Comparison of ENCODE assay signal across 15 cellular contexts in the genomic region with DNA sequence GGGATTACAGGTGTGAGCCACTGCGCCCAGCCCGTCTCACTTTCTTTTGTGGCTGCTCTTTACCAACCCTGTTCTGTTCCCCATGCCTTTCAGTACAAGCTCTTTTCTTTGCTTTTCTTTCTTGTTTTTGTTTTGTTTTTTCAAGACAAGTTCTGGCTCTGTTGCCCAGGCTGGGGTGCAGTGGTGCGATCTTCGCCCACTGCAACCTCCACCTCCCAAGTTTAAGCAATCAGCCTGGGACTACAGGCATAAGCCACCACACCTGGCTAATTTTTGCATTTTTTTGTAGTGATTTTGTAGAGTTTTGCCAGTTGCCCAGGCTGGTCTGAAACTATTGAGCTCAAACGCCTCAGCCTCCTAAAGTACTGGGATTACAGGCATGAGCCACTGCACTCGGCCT. TPM values are rescaled to one million over a fixed set of nuclear protein-coding genes. Genes with fewer than 3 reads are reported as not detected.
A peak's percentile ranks its signal among the peaks of the same experiment; 100 is the strongest.
DNase-seq lines count a peak whose midpoint lies in the region; ATAC-seq, FAIRE-seq and TF ChIP-seq lines count a peak whose summit lies in the region.
"Had no signal": no experiment of that assay in that cellular context is flagged by ENCODE, and none has a peak within 500 bp of the region (broad histone marks: within the 10 kb centered on the region; RNA-seq: fewer than 3 reads in every experiment).

No MANE protein-coding gene starts in this region.

- no peak overlapping the region for H3K4me3 ChIP-seq in CD4-positive, alpha-beta memory T cell (ENCODE audit: low read length in 2 of 2)
- H3K4me3 ChIP-seq in pancreas, result no peak overlapping the region
- H3K4me3 ChIP-seq: SJCRH30 had no signal

- peaks cover 10% of the 10 kb centered on the region for H3K36me3 Mint-ChIP-seq in T-helper 1 cell treated with Interleukin-12 subunit alpha and Interleukin-12 subunit beta and Interleukin-4 antibody, amounts not matched to agents 30 μg/mL and 1 μg/mL, for 36 hours (ENCODE audit: low read depth)
- peaks cover 10 to 25% of the 10 kb centered on the region in 2 donors for H3K36me3 Mint-ChIP-seq in CD4-positive, alpha-beta memory T cell
- H3K36me3 Mint-ChIP-seq in activated T-helper 2 cell treated with anti-CD3 and anti-CD28 coated beads, Interferon-gamma antibody, Interleukin-2, Interleukin-4, amounts not matched to agents 10 μg/mL and 5 μg/mL and 100 μg/mL, durations not matched to agents 14 hours and 24 hours and 36 hours (ENCODE audit: low read depth), result peaks cover 21% of the 10 kb centered on the region
- H3K36me3 Mint-ChIP-seq in neural crest cell (ENCODE audit: low read depth), result no peaks in the 10 kb centered on the region

- no peaks in the 10 kb centered on the region for H3K27me3 Mint-ChIP-seq in T-helper 1 cell treated with Interleukin-12 subunit alpha and Interleukin-12 subunit beta and Interleukin-4 antibody, amounts not matched to agents 30 μg/mL and 1 μg/mL, for 36 hours (ENCODE audit: low read depth)
- H3K27me3 Mint-ChIP-seq in CD4-positive, alpha-beta memory T cell, result no peaks in the 10 kb centered on the region
- no peaks in the 10 kb centered on the region for H3K27me3 Mint-ChIP-seq in activated T-helper 2 cell treated with anti-CD3 and anti-CD28 coated beads, Interferon-gamma antibody, Interleukin-2, Interleukin-4, amounts not matched to agents 10 μg/mL and 5 μg/mL and 100 μg/mL, durations not matched to agents 14 hours and 24 hours and 36 hours (ENCODE audit: low read depth)
- H3K27me3 Mint-ChIP-seq in neural crest cell (ENCODE audit: low read depth), result peaks cover 4% of the 10 kb centered on the region

- TF ChIP-seq CTCF in neural crest cell (conservative IDR thresholded peaks at IDR 0.05) (no peak), pancreas (IDR thresholded peaks at IDR 0.05) (no peak)

- H3K36me3 ChIP-seq in CD4-positive, alpha-beta memory T cell (ENCODE audit: insufficient read depth, low read length), result no peaks in the 10 kb centered on the region
- H3K36me3 ChIP-seq in pancreas, result peaks cover 0 to 4% (median 0%) of the 10 kb centered on the region in 3 donors
- H3K36me3 ChIP-seq: SJCRH30 had no signal

- intact Hi-C loops in CD4-positive, alpha-beta memory T cell (cut with micrococcal nuclease), result no loop called here
- intact Hi-C loops in activated T-helper 2 cell treated with anti-CD3 and anti-CD28 coated beads, Interferon-gamma antibody, Interleukin-2, Interleukin-4, amounts not matched to agents 10 μg/mL and 5 μg/mL and 100 μg/mL, durations not matched to agents 14 hours and 24 hours and 36 hours (cut with micrococcal nuclease), result no loop called here
- intact Hi-C loops in pancreas (cut with DNase I), result no loop called here

- CTCF ChIA-PET in CD4-positive, alpha-beta memory T cell (lab: Charles Lee; ENCODE audit: partially characterized antibody), result no interaction called here

- ATAC-seq in pancreas, result no peak
- no peak for ATAC-seq in GM21528 (IDR thresholded peaks at IDR 0.05; ENCODE audit: low FRiP score, unreplicated experiment)
- no peak for ATAC-seq in HG03571 (IDR thresholded peaks at IDR 0.05; ENCODE audit: unreplicated experiment)

- H3K27ac ChIP-seq in CD4-positive, alpha-beta memory T cell (ENCODE audit: low read depth, low read length), result no peak overlapping the region
- H3K27ac ChIP-seq in pancreas, result no peak overlapping the region
- H3K27ac ChIP-seq: 22Rv1, SJCRH30 had no signal

- H3K9me3 ChIP-seq in CD4-positive, alpha-beta memory T cell (ENCODE audit: control insufficient read depth in 1 of 2, low read length in 2 of 2), result no peaks in the 10 kb centered on the region
- H3K9me3 ChIP-seq in pancreas, result no peaks in the 10 kb centered on the region
- H3K9me3 ChIP-seq: SJCRH30 had no signal

- 86 to 89% methylated on average over 6 of the region's 6 CpGs for WGBS in pancreas, 2 donors

- POLR2A ChIA-PET in CD4-positive, alpha-beta memory T cell (lab: Charles Lee; ENCODE audit: partially characterized antibody), result interaction anchor here (1.2 to 1.4 kb wide), 2 partner anchors 9 to 18 kb away, joined by 3 to 4 read pairs; no protein-coding TSS in a partner anchor

- no peak overlapping the region for H3K4me3 Mint-ChIP-seq in T-helper 1 cell treated with Interleukin-12 subunit alpha and Interleukin-12 subunit beta and Interleukin-4 antibody, amounts not matched to agents 30 μg/mL and 1 μg/mL, for 36 hours
- peak overlapping the region in 4 of 8 donors; percentile 20 to 32 (median 26) for H3K4me3 Mint-ChIP-seq in CD4-positive, alpha-beta memory T cell
- peak overlapping the region; percentile 17 for H3K4me3 Mint-ChIP-seq in activated T-helper 2 cell treated with anti-CD3 and anti-CD28 coated beads, Interferon-gamma antibody, Interleukin-2, Interleukin-4, amounts not matched to agents 10 μg/mL and 5 μg/mL and 100 μg/mL, durations not matched to agents 14 hours and 24 hours and 36 hours (ENCODE audit: low read depth)
- H3K4me3 Mint-ChIP-seq in neural crest cell, result peak overlapping the region; percentile 23

- H3K4me1 Mint-ChIP-seq in T-helper 1 cell treated with Interleukin-12 subunit alpha and Interleukin-12 subunit beta and Interleukin-4 antibody, amounts not matched to agents 30 μg/mL and 1 μg/mL, for 36 hours (ENCODE audit: low read depth), result peaks cover 24% of the 10 kb centered on the region
- H3K4me1 Mint-ChIP-seq in CD4-positive, alpha-beta memory T cell, result peaks cover 12 to 39% (median 31%) of the 10 kb centered on the region in 4 donors
- H3K4me1 Mint-ChIP-seq in activated T-helper 2 cell treated with anti-CD3 and anti-CD28 coated beads, Interferon-gamma antibody, Interleukin-2, Interleukin-4, amounts not matched to agents 10 μg/mL and 5 μg/mL and 100 μg/mL, durations not matched to agents 14 hours and 24 hours and 36 hours (ENCODE audit: low read depth), result peaks cover 24% of the 10 kb centered on the region
- H3K4me1 Mint-ChIP-seq in neural crest cell, result peaks cover 29% of the 10 kb centered on the region

- FAIRE-seq in pancreas (lab: Jason Lieb, UNC), result no peak

- H3K9me3 Mint-ChIP-seq in T-helper 1 cell treated with Interleukin-12 subunit alpha and Interleukin-12 subunit beta and Interleukin-4 antibody, amounts not matched to agents 30 μg/mL and 1 μg/mL, for 36 hours, result no peaks in the 10 kb centered on the region
- H3K9me3 Mint-ChIP-seq in CD4-positive, alpha-beta memory T cell, result peaks cover 0 to 1% (median 0%) of the 10 kb centered on the region in 8 donors
- H3K9me3 Mint-ChIP-seq in activated T-helper 2 cell treated with anti-CD3 and anti-CD28 coated beads, Interferon-gamma antibody, Interleukin-2, Interleukin-4, amounts not matched to agents 10 μg/mL and 5 μg/mL and 100 μg/mL, durations not matched to agents 14 hours and 24 hours and 36 hours, result no peaks in the 10 kb centered on the region
- no peaks in the 10 kb centered on the region for H3K9me3 Mint-ChIP-seq in neural crest cell

- H3K4me1 ChIP-seq in CD4-positive, alpha-beta memory T cell (ENCODE audit: insufficient read depth, low read length), result peaks cover 19% of the 10 kb centered on the region
- peaks cover 8 to 18% (median 11%) of the 10 kb centered on the region in 3 donors for H3K4me1 ChIP-seq in pancreas

- DNase-seq in T-helper 1 cell, result no peak
- DNase-seq in CD4-positive, alpha-beta memory T cell, result no peak
- no peak for DNase-seq in activated T-helper 2 cell treated with anti-CD3 and anti-CD28 coated beads, Interferon-gamma antibody, Interleukin-2, Interleukin-4, amounts not matched to agents 10 μg/mL and 5 μg/mL and 100 μg/mL, durations not matched to agents 14 hours and 24 hours and 36 hours (ENCODE audit: low spot score)
- no peak for DNase-seq in neural crest cell (ENCODE audit: low read depth, low spot score)
- no peak for DNase-seq in pancreas
- DNase-seq: DMS153, Karpas-422, NCI-H1105, NCI-H1694 treated with DMSO at 0.1 percent for 48 hours, NCI-H526 treated with DMSO at 0.1 percent for 48 hours, SJCRH30 had no signal

- H3K27ac Mint-ChIP-seq in T-helper 1 cell treated with Interleukin-12 subunit alpha and Interleukin-12 subunit beta and Interleukin-4 antibody, amounts not matched to agents 30 μg/mL and 1 μg/mL, for 36 hours, result peak overlapping the region; percentile 42
- H3K27ac Mint-ChIP-seq in CD4-positive, alpha-beta memory T cell, result peak overlapping the region in 5 of 7 donors; percentile 6 to 89 (median 48)
- H3K27ac Mint-ChIP-seq in activated T-helper 2 cell treated with anti-CD3 and anti-CD28 coated beads, Interferon-gamma antibody, Interleukin-2, Interleukin-4, amounts not matched to agents 10 μg/mL and 5 μg/mL and 100 μg/mL, durations not matched to agents 14 hours and 24 hours and 36 hours, result no peak overlapping the region
- H3K27ac Mint-ChIP-seq in neural crest cell (ENCODE audit: unreplicated experiment), result no peak overlapping the region

- no peaks in the 10 kb centered on the region for H3K27me3 ChIP-seq in CD4-positive, alpha-beta memory T cell (ENCODE audit: insufficient read depth, low read length)
- H3K27me3 ChIP-seq in pancreas, result no peaks in the 10 kb centered on the region
- H3K27me3 ChIP-seq: SJCRH30 had no signal

RNA-seq across cellular contexts. Expression of gene CERS4, which starts 3.7 kb away (rescaled TPM):
- 10 to 100 TPM; 29.2 to 30.6 TPM for total RNA-seq in CD4-positive, alpha-beta memory T cell
- polyA plus RNA-seq in CD4-positive, alpha-beta memory T cell, result 10 to 100 TPM; 11.3 to 15.4 TPM
- 29.1 and 30.0 TPM in 2 replicates for total RNA-seq in activated T-helper 2 cell treated with anti-CD3 and anti-CD28 coated beads, Interferon-gamma antibody, Interleukin-2, Interleukin-4, amounts not matched to agents 10 μg/mL and 5 μg/mL and 100 μg/mL, durations not matched to agents 14 hours and 24 hours and 36 hours
- total RNA-seq in neural crest cell, result 30.0 and 31.3 TPM in 2 replicates
- 10 to 100 TPM; 41.6 to 82.4 (median 62.1) TPM for total RNA-seq in pancreas
- polyA plus RNA-seq in pancreas, result 100 to 1,000 TPM in 1 of 2 donors, 10 to 100 TPM in 1; 72.1 to 118 TPM

Comparison
In these comparisons a context has a peak if more than half of its experiments do, and no peak if none do; other contexts are left out.
1. H3K27ac Mint-ChIP-seq: peak in T-helper 1 cell treated with Interleukin-12 subunit alpha and Interleukin-12 subunit beta and Interleukin-4 antibody, amounts not matched to agents 30 μg/mL and 1 μg/mL, for 36 hours (single experiment) and CD4-positive, alpha-beta memory T cell (5 of 7); none in activated T-helper 2 cell treated with anti-CD3 and anti-CD28 coated beads, Interferon-gamma antibody, Interleukin-2, Interleukin-4, amounts not matched to agents 10 μg/mL and 5 μg/mL and 100 μg/mL, durations not matched to agents 14 hours and 24 hours and 36 hours (single experiment) and neural crest cell (single experiment).